ENCODE assay signal across 8 cellular contexts in the genomic region with DNA sequence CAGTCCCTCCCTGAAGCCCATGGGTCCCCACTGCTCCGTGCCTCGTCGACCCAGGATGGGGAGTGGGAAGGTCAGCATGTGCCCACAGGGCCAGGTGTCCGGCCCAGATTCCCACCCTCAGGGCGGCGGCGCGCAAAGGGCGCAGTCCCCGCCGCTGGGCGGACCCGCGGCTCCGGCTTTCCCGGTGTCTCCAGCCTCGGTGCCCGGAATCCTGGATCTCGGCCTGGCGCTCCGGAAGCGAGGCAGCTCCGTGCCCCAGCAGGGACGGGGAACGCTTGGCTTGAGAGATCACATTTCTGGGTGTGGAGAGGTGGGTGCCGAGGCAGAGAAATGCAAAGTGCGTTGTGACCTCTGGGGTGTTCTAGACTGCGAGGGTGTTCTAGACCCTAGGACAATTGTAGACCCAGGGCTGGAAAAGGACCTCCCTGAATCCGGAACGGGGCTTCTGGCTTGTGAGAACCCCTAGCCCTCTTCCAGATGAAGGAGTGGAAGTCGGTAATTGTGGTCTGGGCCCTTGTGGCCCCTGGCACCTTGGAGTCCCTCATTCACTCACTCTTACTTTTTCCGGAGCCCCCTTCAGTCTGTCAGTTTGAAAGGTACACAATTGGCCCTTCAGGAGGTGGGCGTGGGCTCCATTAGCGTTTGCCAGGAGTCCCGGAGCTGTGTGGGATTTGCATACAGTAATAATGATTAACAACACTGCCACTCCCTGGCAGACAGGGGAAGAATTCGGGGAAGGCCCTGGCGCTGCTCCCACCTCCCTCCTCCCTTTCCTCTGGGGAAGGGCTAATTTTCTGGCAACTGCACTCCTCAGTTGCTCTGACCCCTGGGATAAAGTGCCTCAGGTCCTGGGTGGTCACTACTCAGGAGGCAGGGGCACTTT. TPM values are rescaled to one million over a fixed set of nuclear protein-coding genes. Genes with fewer than 3 reads are reported as not detected.
A peak's percentile ranks its signal among the peaks of the same experiment; 100 is the strongest.
DNase-seq lines count a peak whose midpoint lies in the region; ATAC-seq and TF ChIP-seq lines count a peak whose summit lies in the region.

No MANE protein-coding gene starts in this region.

- H3K27me3 ChIP-seq in adipocyte (replicated peaks; ENCODE audit: control insufficient read depth, insufficient read depth, low read length) = peaks cover 55% of the 10 kb centered on the region
- H3K27me3 ChIP-seq in parathyroid adenoma (ENCODE audit: control insufficient read depth, insufficient read depth, low read length) = no peaks in the 10 kb centered on the region

- peak overlapping the region; percentile 39 for H3K27ac ChIP-seq in parathyroid adenoma

- H3K4me3 Mint-ChIP-seq in activated CD4-positive, alpha-beta T cell treated with anti-CD3 and anti-CD28 coated beads, Interleukin-2, amount 10 ng/mL, durations not matched to agents 7 days and 5 days = peak overlapping the region; percentile 3

- no peak for DNase-seq in activated CD4-positive, alpha-beta T cell treated with anti-CD3 and anti-CD28 coated beads, Interleukin-2, amount 10 ng/mL, durations not matched to agents 7 days and 5 days
- DNase-seq in activated CD4-positive, alpha-beta T cell treated with anti-CD3 and anti-CD28 coated beads, Interleukin-2, amount 50 U/mL, for 4 hours = no peak
- DNase-seq in NCI-H2081 (lab: John Stamatoyannopoulos, UW) (peak; percentile 54 to 75), adipocyte (ENCODE audit: low read depth) (peak; percentile 58), left ventricle myocardium superior (peak; percentile 85)

- H3K27me3 Mint-ChIP-seq in activated CD4-positive, alpha-beta T cell treated with anti-CD3 and anti-CD28 coated beads, Interleukin-2, amount 10 ng/mL, durations not matched to agents 7 days and 5 days = peaks cover 71% of the 10 kb centered on the region

- CTCF ChIA-PET in activated CD4-positive, alpha-beta T cell treated with anti-CD3 and anti-CD28 coated beads, Interleukin-2, amount 10 ng/mL, durations not matched to agents 7 days and 5 days (lab: Charles Lee) = interaction anchor here (1.4 kb wide), 1 partner anchor 10 kb away, joined by 4 read pairs; no protein-coding TSS in a partner anchor

- H3K9me3 Mint-ChIP-seq in activated CD4-positive, alpha-beta T cell treated with anti-CD3 and anti-CD28 coated beads, Interleukin-2, amount 10 ng/mL, durations not matched to agents 7 days and 5 days = no peaks in the 10 kb centered on the region

- ATAC-seq in left ventricle myocardium superior (peak; percentile 73), HG02571 (IDR thresholded peaks at IDR 0.05; ENCODE audit: unreplicated experiment) (no peak), HG03045 (IDR thresholded peaks at IDR 0.05; ENCODE audit: unreplicated experiment) (no peak)

- H3K4me1 ChIP-seq in adipocyte (ENCODE audit: control insufficient read depth, insufficient read depth, low read length) = peaks cover 15% of the 10 kb centered on the region
- H3K4me1 ChIP-seq in parathyroid adenoma = no peaks in the 10 kb centered on the region

- H3K79me2 ChIP-seq in parathyroid adenoma = no peaks in the 10 kb centered on the region

- peak overlapping the region; percentile 77 for H2AFZ ChIP-seq in parathyroid adenoma

- peak overlapping the region; percentile 76 for H3K9ac ChIP-seq in adipocyte (ENCODE audit: low read length)
- no peak overlapping the region for H3K9ac ChIP-seq in parathyroid adenoma

- intact Hi-C loops in left ventricle myocardium superior (cut with micrococcal nuclease) = loop anchor here (5.0 to 10.0 kb wide), 2 partner anchors 196 to 346 kb away; no protein-coding TSS in a partner anchor

- H3K4me2 ChIP-seq in parathyroid adenoma (ENCODE audit: low read length) = peak overlapping the region; percentile 83

- peaks cover 10% of the 10 kb centered on the region for H3K4me1 Mint-ChIP-seq in activated CD4-positive, alpha-beta T cell treated with anti-CD3 and anti-CD28 coated beads, Interleukin-2, amount 10 ng/mL, durations not matched to agents 7 days and 5 days

- POLR2A ChIA-PET in activated CD4-positive, alpha-beta T cell treated with anti-CD3 and anti-CD28 coated beads, Interleukin-2, amount 10 ng/mL, durations not matched to agents 7 days and 5 days (lab: Charles Lee) = no interaction called here

- no peaks in the 10 kb centered on the region for H3K36me3 ChIP-seq in adipocyte (ENCODE audit: control insufficient read depth, insufficient read depth, low read length, severe bottlenecking)
- no peaks in the 10 kb centered on the region for H3K36me3 ChIP-seq in parathyroid adenoma (ENCODE audit: control insufficient read depth, insufficient read depth, low read length)

- TF ChIP-seq CTCF in parathyroid adenoma (IDR thresholded peaks at IDR 0.05) = peak; percentile 20

- no peaks in the 10 kb centered on the region for H3K36me3 Mint-ChIP-seq in activated CD4-positive, alpha-beta T cell treated with anti-CD3 and anti-CD28 coated beads, Interleukin-2, amount 10 ng/mL, durations not matched to agents 7 days and 5 days (ENCODE audit: low read depth)

- H3K27ac Mint-ChIP-seq in activated CD4-positive, alpha-beta T cell treated with anti-CD3 and anti-CD28 coated beads, Interleukin-2, amount 10 ng/mL, durations not matched to agents 7 days and 5 days = no peak overlapping the region

- peak overlapping the region; percentile 81 for H3K4me3 ChIP-seq in adipocyte (ENCODE audit: low read length)
- peak overlapping the region; percentile 56 for H3K4me3 ChIP-seq in parathyroid adenoma (ENCODE audit: low read depth, low read length)

- H3K9me3 ChIP-seq in adipocyte (ENCODE audit: control insufficient read depth, low read length) = no peaks in the 10 kb centered on the region
- H3K9me3 ChIP-seq in parathyroid adenoma (ENCODE audit: control insufficient read depth, low read length) = no peaks in the 10 kb centered on the region

RNA-seq across cellular contexts. Expression of gene KCND3, which starts 1.7 kb away (rescaled TPM):
- total RNA-seq in activated CD4-positive, alpha-beta T cell treated with anti-CD3 and anti-CD28 coated beads, Interleukin-2, amount 10 ng/mL, durations not matched to agents 7 days and 5 days = not detected
- 19.8 TPM for total RNA-seq in left ventricle myocardium superior

Comparison
In these comparisons a context has a peak if more than half of its experiments do, and no peak if none do; other contexts are left out.
1. DNase-seq: peak in NCI-H2081 (2 of 2), adipocyte (single experiment) and left ventricle myocardium superior (single experiment); none in activated CD4-positive, alpha-beta T cell treated with anti-CD3 and anti-CD28 coated beads, Interleukin-2, amount 10 ng/mL, durations not matched to agents 7 days and 5 days (single experiment) and activated CD4-positive, alpha-beta T cell treated with anti-CD3 and anti-CD28 coated beads, Interleukin-2, amount 50 U/mL, for 4 hours (0 of 2).
2. RNA of gene KCND3, which starts 1.7 kb away (total RNA-seq): 19.8 TPM in left ventricle myocardium superior (single experiment); not detected in activated CD4-positive, alpha-beta T cell treated with anti-CD3 and anti-CD28 coated beads, Interleukin-2, amount 10 ng/mL, durations not matched to agents 7 days and 5 days; every median in the first group is over 10 times any median in the second.